In genomic region chr15:95804484-95804883, GRCh38 we compare ENCODE assay signal across 1 cellular context.
TF ChIP-seq lines count a peak whose summit lies in the region.

No MANE protein-coding gene starts in this region.

TF ChIP-seq in H1, 55 proteins besides CTCF, POLR2A, EP300 and RAD21 (continued from another document):
- TF ChIP-seq E2F6 (IDR thresholded peaks at IDR 0.05) (no peak), CREB1 (IDR thresholded peaks at IDR 0.05) (no peak), CTBP2 (IDR thresholded peaks at IDR 0.05; ENCODE audit: borderline replicate concordance, insufficient read depth, insufficient read length, low read length) (no peak), ZNF274 (IDR thresholded peaks at IDR 0.05; ENCODE audit: borderline replicate concordance, extremely low read depth, low read length) (no peak), ASH2L (IDR thresholded peaks at IDR 0.05; ENCODE audit: low read length) (no peak), EZH2 (IDR thresholded peaks at IDR 0.05; ENCODE audit: low read depth, low read length, severe bottlenecking) (no peak), SP1 (IDR thresholded peaks at IDR 0.05; ENCODE audit: low read depth, low read length) (no peak), HDAC6 (IDR thresholded peaks at IDR 0.05; ENCODE audit: low read depth, low read length) (no peak), GABPA (IDR thresholded peaks at IDR 0.05; ENCODE audit: borderline replicate concordance, insufficient read depth, low read length) (no peak), SRF (IDR thresholded peaks at IDR 0.05; ENCODE audit: low read depth, low read length) (no peak)
